8 cellular contexts compared by ENCODE assay signal in the genomic region with DNA sequence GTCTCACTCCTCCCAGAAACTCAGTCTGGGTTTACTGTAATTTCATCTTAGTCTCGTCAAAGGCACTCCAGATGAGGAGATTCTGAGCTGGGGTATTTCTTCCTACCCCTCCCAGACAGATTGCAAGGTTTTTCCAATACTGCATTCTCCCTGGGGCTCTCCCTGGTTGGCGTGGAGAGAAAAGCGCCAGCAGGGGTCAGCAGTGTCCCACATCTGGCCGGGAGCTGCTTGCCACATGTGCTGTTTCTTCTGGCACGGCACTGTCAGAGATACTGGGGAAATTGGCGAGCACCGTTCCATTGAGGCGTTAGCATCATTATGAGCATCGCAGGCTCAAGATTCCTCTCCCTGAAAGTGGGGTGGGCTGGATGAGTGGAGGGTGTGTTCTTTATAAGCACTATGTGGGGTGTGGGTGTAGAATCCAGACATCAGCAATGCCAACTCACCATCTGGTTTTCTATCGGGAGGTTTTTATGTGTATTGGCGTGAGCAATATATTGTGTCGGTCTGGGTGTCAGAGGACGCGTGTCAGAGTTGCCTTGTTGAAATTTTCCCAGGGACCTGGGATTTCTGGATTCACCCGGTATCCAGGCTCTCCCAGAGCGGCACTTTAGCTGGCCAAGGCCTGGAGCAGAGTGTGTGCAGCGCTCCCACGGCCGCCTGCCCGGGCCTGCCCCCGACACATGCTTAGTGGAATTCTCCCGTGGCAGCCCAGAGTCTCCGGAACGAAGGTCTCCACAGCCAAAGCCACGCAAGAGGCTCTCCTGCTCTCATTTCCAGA. TPM values are rescaled to one million over a fixed set of nuclear protein-coding genes. Genes with fewer than 3 reads are reported as not detected.
DNase-seq lines count a peak whose midpoint lies in the region; ATAC-seq and TF ChIP-seq lines count a peak whose summit lies in the region.

No MANE protein-coding gene starts in this region.

- no peak overlapping the region for H3K4me3 Mint-ChIP-seq in stimulated activated naive CD8-positive, alpha-beta T cell treated with anti-CD3 and anti-CD28 coated beads, Interleukin-15, Interleukin-2, amounts not matched to agents 100 ng/mL and 50 ng/mL, for 24 hours
- H3K4me3 Mint-ChIP-seq in naive thymus-derived CD8-positive, alpha-beta T cell, result no peak overlapping the region

- H3K27me3 Mint-ChIP-seq in stimulated activated naive CD8-positive, alpha-beta T cell treated with anti-CD3 and anti-CD28 coated beads, Interleukin-15, Interleukin-2, amounts not matched to agents 100 ng/mL and 50 ng/mL, for 24 hours, result peaks cover 4% of the 10 kb centered on the region
- peaks cover 5 to 19% (median 8%) of the 10 kb centered on the region in 5 donors for H3K27me3 Mint-ChIP-seq in naive thymus-derived CD8-positive, alpha-beta T cell

- no peaks in the 10 kb centered on the region for H3K36me3 ChIP-seq in lung (ENCODE audit: control insufficient read depth in 2 of 2, insufficient read depth in 2 of 2, low read length in 2 of 2)

- no peak overlapping the region for H3K4me3 ChIP-seq in GM12865 (ENCODE audit: low read depth, low read length)
- no peak overlapping the region for H3K4me3 ChIP-seq in lung

- H3K9me3 Mint-ChIP-seq in stimulated activated naive CD8-positive, alpha-beta T cell treated with anti-CD3 and anti-CD28 coated beads, Interleukin-15, Interleukin-2, amounts not matched to agents 100 ng/mL and 50 ng/mL, for 24 hours, result no peaks in the 10 kb centered on the region
- peaks cover 0 to 2% (median 0%) of the 10 kb centered on the region in 9 donors for H3K9me3 Mint-ChIP-seq in naive thymus-derived CD8-positive, alpha-beta T cell

- 52 to 58% methylated on average over 25 of the region's 25 CpGs for WGBS in lung, 2 donors

- peaks cover 8% of the 10 kb centered on the region for H3K4me1 Mint-ChIP-seq in stimulated activated naive CD8-positive, alpha-beta T cell treated with anti-CD3 and anti-CD28 coated beads, Interleukin-15, Interleukin-2, amounts not matched to agents 100 ng/mL and 50 ng/mL, for 24 hours (ENCODE audit: low read depth)
- H3K4me1 Mint-ChIP-seq in naive thymus-derived CD8-positive, alpha-beta T cell, result peaks cover 0 to 7% (median 3%) of the 10 kb centered on the region in 4 donors

- DNase-seq in GM12865 (ENCODE audit: low read depth) (peak; percentile 53), NCI-H1105 (lab: John Stamatoyannopoulos, UW) (peak; percentile 81), SKM-1 treated with dmso at 0.1 percent for 144 hours (lab: John Stamatoyannopoulos, UW; ENCODE audit: unreplicated experiment) (peak; percentile 71), dermis microvascular lymphatic vessel endothelial cell (ENCODE audit: low read depth in 2 of 2) (peak; percentile 59 to 80), lung (ENCODE audit: low spot score) (peak; percentile 69), NCI-H187 treated with DMSO at 0.1 percent for 48 hours (lab: John Stamatoyannopoulos, UW) (no peak)
- no peak for DNase-seq in naive thymus-derived CD8-positive, alpha-beta T cell

- H3K36me3 Mint-ChIP-seq in stimulated activated naive CD8-positive, alpha-beta T cell treated with anti-CD3 and anti-CD28 coated beads, Interleukin-15, Interleukin-2, amounts not matched to agents 100 ng/mL and 50 ng/mL, for 24 hours (ENCODE audit: low read depth), result peaks cover 8% of the 10 kb centered on the region
- H3K36me3 Mint-ChIP-seq in naive thymus-derived CD8-positive, alpha-beta T cell, result peaks cover 0 to 57% (median 35%) of the 10 kb centered on the region in 3 donors

- H3K27me3 ChIP-seq in lung (ENCODE audit: control insufficient read depth, insufficient read depth), result no peaks in the 10 kb centered on the region

- ATAC-seq in lung (ENCODE audit: insufficient read depth, low FRiP score), result peak; percentile 53
- ATAC-seq in naive thymus-derived CD8-positive, alpha-beta T cell, result no peak

- no peaks in the 10 kb centered on the region for H3K9me3 ChIP-seq in lung (ENCODE audit: control insufficient read depth in 2 of 2, insufficient read depth in 1 of 2, low read length in 1 of 2)

- peak overlapping the region in 1 of 2 donors; percentile 44 for H3K27ac ChIP-seq in lung (ENCODE audit: low read depth in 1 of 2, low read length in 1 of 2)

- TF ChIP-seq CTCF in GM12865 (IDR thresholded peaks at IDR 0.05; ENCODE audit: insufficient read depth, low read depth, low read length, missing control alignments) (peak; percentile 61), lung (IDR thresholded peaks at IDR 0.05; ENCODE audit: control extremely low read depth, extremely low read depth) (peak; percentile 70)

- peak overlapping the region; percentile 42 for H3K27ac Mint-ChIP-seq in stimulated activated naive CD8-positive, alpha-beta T cell treated with anti-CD3 and anti-CD28 coated beads, Interleukin-15, Interleukin-2, amounts not matched to agents 100 ng/mL and 50 ng/mL, for 24 hours
- no peak overlapping the region for H3K27ac Mint-ChIP-seq in naive thymus-derived CD8-positive, alpha-beta T cell

- H3K4me1 ChIP-seq in lung (ENCODE audit: control insufficient read depth in 2 of 2, insufficient read depth in 2 of 2, low read length in 2 of 2), result peaks cover 0 to 6% of the 10 kb centered on the region in 2 donors

- POLR2A ChIA-PET in naive thymus-derived CD8-positive, alpha-beta T cell (lab: Charles Lee), result no interaction called here

RNA-seq across cellular contexts. Expression of a gene that starts 8.0 kb away (rescaled TPM):
- total RNA-seq in dermis microvascular lymphatic vessel endothelial cell (4.4 and 6.3 TPM in 2 replicates), lung (10 to 100 TPM; 28.8 to 38.6 TPM)
- 1 to 10 TPM; 6.5 to 7.1 TPM for polyA plus RNA-seq in lung
- total RNA-seq in naive thymus-derived CD8-positive, alpha-beta T cell, result 1 to 10 TPM; 2.1 to 3.0 TPM
- 1 to 10 TPM in 1 of 3 donors, under 1 TPM in 2; 0.10 to 1.9 (median 0.41) TPM for polyA plus RNA-seq in naive thymus-derived CD8-positive, alpha-beta T cell

RNA-seq across cellular contexts. Expression of a gene that starts 24.0 kb away (rescaled TPM):
- total RNA-seq in dermis microvascular lymphatic vessel endothelial cell, result 88.6 and 119 TPM in 2 replicates
- total RNA-seq in lung, result 100 to 1,000 TPM; 223 to 278 TPM
- polyA plus RNA-seq in lung, result 100 to 1,000 TPM; 143 to 230 TPM
- 10 to 100 TPM; 21.8 to 22.4 TPM for total RNA-seq in naive thymus-derived CD8-positive, alpha-beta T cell
- polyA plus RNA-seq in naive thymus-derived CD8-positive, alpha-beta T cell, result 10 to 100 TPM; 43.3 to 48.2 (median 46.1) TPM

Comparison
In these comparisons a context has a peak if more than half of its experiments do, and no peak if none do; other contexts are left out.
1. DNase-seq: peak in GM12865 (single experiment), NCI-H1105 (single experiment), SKM-1 treated with dmso at 0.1 percent for 144 hours (single experiment), dermis microvascular lymphatic vessel endothelial cell (2 of 2) and lung (single experiment); none in NCI-H187 treated with DMSO at 0.1 percent for 48 hours (single experiment) and naive thymus-derived CD8-positive, alpha-beta T cell (0 of 10).